Comparison of ENCODE assay signal across 8 cellular contexts in the genomic region with DNA sequence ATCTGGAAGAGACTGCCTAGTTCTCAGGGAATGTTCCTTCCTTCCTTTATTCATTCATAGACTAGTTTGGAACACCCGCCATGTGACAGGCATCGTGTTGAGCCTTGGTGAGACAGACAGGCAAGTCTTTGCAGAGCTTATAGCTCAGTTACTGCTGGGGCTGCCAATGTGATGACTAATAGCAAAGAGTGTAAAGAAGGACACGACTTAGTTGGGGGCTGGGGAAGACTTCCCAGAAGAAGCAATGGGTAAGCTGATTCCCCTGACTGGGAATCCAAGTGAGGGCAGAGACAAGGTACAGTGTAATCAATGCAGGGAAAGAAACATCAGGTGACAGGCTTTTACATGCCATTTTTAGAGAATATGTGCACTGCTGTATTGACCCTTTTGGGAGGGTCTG. TPM values are rescaled to one million over a fixed set of nuclear protein-coding genes. Genes with fewer than 3 reads are reported as not detected.
DNase-seq lines count a peak whose midpoint lies in the region; TF ChIP-seq lines count a peak whose summit lies in the region.

No MANE protein-coding gene starts in this region.

- H3K4me3 Mint-ChIP-seq in HFFc6 (no peak overlapping the region), immature natural killer cell (peak overlapping the region; percentile 14 to 91 (median 80))
- no peak overlapping the region for H3K4me3 Mint-ChIP-seq in activated CD4-positive, alpha-beta memory T cell treated with anti-CD3 and anti-CD28 coated beads, Interleukin-2, amount 10 ng/mL, durations not matched to agents 7 days and 5 days

- H3K4me3 ChIP-seq in AG10803 (ENCODE audit: low read length): no peak overlapping the region
- no peak overlapping the region for H3K4me3 ChIP-seq in colonic mucosa

- no peak overlapping the region for H3K27ac Mint-ChIP-seq in HFFc6
- peak overlapping the region; percentile 91 for H3K27ac Mint-ChIP-seq in activated CD4-positive, alpha-beta memory T cell treated with anti-CD3 and anti-CD28 coated beads, Interleukin-2, amount 10 ng/mL, durations not matched to agents 7 days and 5 days
- peak overlapping the region; percentile 90 to 99 (median 95) for H3K27ac Mint-ChIP-seq in immature natural killer cell

- peak; percentile 82 for DNase-seq in AG10803 (ENCODE audit: low read depth)
- DNase-seq in HFFc6: peak; percentile 57
- DNase-seq in activated CD4-positive, alpha-beta memory T cell treated with anti-CD3 and anti-CD28 coated beads, Interleukin-2, amount 10 ng/mL, durations not matched to agents 7 days and 5 days: peak; percentile 34
- no peak for DNase-seq in immature natural killer cell
- no peak for DNase-seq in NCI-H2081 (lab: John Stamatoyannopoulos, UW)
- DNase-seq in effector CD4-positive, alpha-beta T cell: no peak
- DNase-seq in SK-N-DZ (ENCODE audit: low spot score): no peak
- DNase-seq in colonic mucosa: no peak

- intact Hi-C loops in colonic mucosa (cut with DNase I): no loop called here

- POLR2A ChIA-PET in activated CD4-positive, alpha-beta memory T cell treated with anti-CD3 and anti-CD28 coated beads, Interleukin-2, amount 10 ng/mL, durations not matched to agents 7 days and 5 days (lab: Charles Lee): interaction anchor here (0.9 to 21.3 kb wide), 10 partner anchors 8 to 75 kb away, joined by 3 to 512 read pairs (median 11); partner anchors contain the start of gene TENT5C

- no peaks in the 10 kb centered on the region for H3K9me3 ChIP-seq in colonic mucosa

- H3K27me3 Mint-ChIP-seq in HFFc6 (ENCODE audit: insufficient read depth) (peaks cover 7% of the 10 kb centered on the region), immature natural killer cell (ENCODE audit: low read depth in 3 of 3) (peaks cover 20 to 36% (median 34%) of the 10 kb centered on the region in 3 donors)
- H3K27me3 Mint-ChIP-seq in activated CD4-positive, alpha-beta memory T cell treated with anti-CD3 and anti-CD28 coated beads, Interleukin-2, amount 10 ng/mL, durations not matched to agents 7 days and 5 days: no peaks in the 10 kb centered on the region

- H3K4me1 ChIP-seq in colonic mucosa: no peaks in the 10 kb centered on the region

- no peaks in the 10 kb centered on the region for H3K27me3 ChIP-seq in colonic mucosa

- H3K9ac ChIP-seq in colonic mucosa (ENCODE audit: low read depth in 2 of 2, low read length in 2 of 2): peak overlapping the region in 1 of 2 donors; percentile 6

- no peak for TF ChIP-seq CTCF in AG10803 (conservative IDR thresholded peaks at IDR 0.05; ENCODE audit: low read length)
- TF ChIP-seq CTCF in HFFc6 (IDR thresholded peaks at IDR 0.05): no peak
- TF ChIP-seq CTCF in colonic mucosa (IDR thresholded peaks at IDR 0.05): no peak

- H3K36me3 Mint-ChIP-seq in HFFc6 (ENCODE audit: low read depth): no peaks in the 10 kb centered on the region
- H3K36me3 Mint-ChIP-seq in activated CD4-positive, alpha-beta memory T cell treated with anti-CD3 and anti-CD28 coated beads, Interleukin-2, amount 10 ng/mL, durations not matched to agents 7 days and 5 days (ENCODE audit: low read depth): peaks cover 11% of the 10 kb centered on the region
- peaks cover 0 to 3% (median 0%) of the 10 kb centered on the region in 3 donors for H3K36me3 Mint-ChIP-seq in immature natural killer cell

- peaks cover 26% of the 10 kb centered on the region for H3K4me1 Mint-ChIP-seq in HFFc6 (ENCODE audit: low read depth)
- H3K4me1 Mint-ChIP-seq in activated CD4-positive, alpha-beta memory T cell treated with anti-CD3 and anti-CD28 coated beads, Interleukin-2, amount 10 ng/mL, durations not matched to agents 7 days and 5 days: peaks cover 97% of the 10 kb centered on the region
- H3K4me1 Mint-ChIP-seq in immature natural killer cell: peaks cover 96 to 97% of the 10 kb centered on the region in 2 donors

- no peak overlapping the region for H3K27ac ChIP-seq in colonic mucosa

- CTCF ChIA-PET in activated CD4-positive, alpha-beta memory T cell treated with anti-CD3 and anti-CD28 coated beads, Interleukin-2, amount 10 ng/mL, durations not matched to agents 7 days and 5 days (lab: Charles Lee): interaction anchor here (0.9 to 7.9 kb wide), 5 partner anchors 11 to 97 kb away, joined by 3 to 66 read pairs (median 7); partner anchors contain the start of gene TENT5C

- no peaks in the 10 kb centered on the region for H3K36me3 ChIP-seq in colonic mucosa

- H3K9me3 Mint-ChIP-seq in HFFc6 (no peaks in the 10 kb centered on the region), immature natural killer cell (peaks cover 0 to 2% (median 0%) of the 10 kb centered on the region in 6 donors)
- peaks cover 10% of the 10 kb centered on the region for H3K9me3 Mint-ChIP-seq in activated CD4-positive, alpha-beta memory T cell treated with anti-CD3 and anti-CD28 coated beads, Interleukin-2, amount 10 ng/mL, durations not matched to agents 7 days and 5 days

RNA-seq across cellular contexts. Expression of gene TENT5C, which starts 51.2 kb away (rescaled TPM):
- under 1 TPM; 0.47 to 0.91 (median 0.75) TPM for total RNA-seq in HFFc6 (2021; fragmentation: NEBNext Ultra II Directional; extraction: Animal tissue kit (Norgen Biotek cat#: 25700))
- 10 to 100 TPM; 64.5 to 66.1 TPM for total RNA-seq in activated CD4-positive, alpha-beta memory T cell treated with anti-CD3 and anti-CD28 coated beads, Interleukin-2, amount 10 ng/mL, durations not matched to agents 7 days and 5 days
- 10 to 100 TPM in 2 of 3 donors, 1 to 10 TPM in 1; 7.4 to 25.7 (median 25.3) TPM for polyA plus RNA-seq in immature natural killer cell
- not detected in 2 replicates for polyA plus RNA-seq in SK-N-DZ (2014; cell fraction: cytosol; rRNA removed)
- polyA plus RNA-seq in SK-N-DZ (2014; cell fraction: nucleus; rRNA removed): not detected in 2 replicates
- total RNA-seq in colonic mucosa: 10 to 100 TPM; 40.7 to 58.5 TPM

Comparison
In these comparisons a context has a peak if more than half of its experiments do, and no peak if none do; other contexts are left out.
1. DNase-seq: peak in AG10803 (single experiment), HFFc6 (single experiment) and activated CD4-positive, alpha-beta memory T cell treated with anti-CD3 and anti-CD28 coated beads, Interleukin-2, amount 10 ng/mL, durations not matched to agents 7 days and 5 days (single experiment); none in immature natural killer cell (0 of 3), NCI-H2081 (0 of 2), effector CD4-positive, alpha-beta T cell (single experiment), SK-N-DZ (single experiment) and colonic mucosa (single experiment).
2. H3K4me3 Mint-ChIP-seq: peak in immature natural killer cell (5 of 5); none in HFFc6 (single experiment) and activated CD4-positive, alpha-beta memory T cell treated with anti-CD3 and anti-CD28 coated beads, Interleukin-2, amount 10 ng/mL, durations not matched to agents 7 days and 5 days (single experiment).
3. RNA of gene TENT5C, which starts 51.2 kb away (total RNA-seq): 64.5 to 66.1 TPM in activated CD4-positive, alpha-beta memory T cell treated with anti-CD3 and anti-CD28 coated beads, Interleukin-2, amount 10 ng/mL, durations not matched to agents 7 days and 5 days and 40.7 to 58.5 TPM in colonic mucosa; 0.47 to 0.91 TPM in HFFc6; every median in the first group is over 10 times any median in the second.